In the genomic region with DNA sequence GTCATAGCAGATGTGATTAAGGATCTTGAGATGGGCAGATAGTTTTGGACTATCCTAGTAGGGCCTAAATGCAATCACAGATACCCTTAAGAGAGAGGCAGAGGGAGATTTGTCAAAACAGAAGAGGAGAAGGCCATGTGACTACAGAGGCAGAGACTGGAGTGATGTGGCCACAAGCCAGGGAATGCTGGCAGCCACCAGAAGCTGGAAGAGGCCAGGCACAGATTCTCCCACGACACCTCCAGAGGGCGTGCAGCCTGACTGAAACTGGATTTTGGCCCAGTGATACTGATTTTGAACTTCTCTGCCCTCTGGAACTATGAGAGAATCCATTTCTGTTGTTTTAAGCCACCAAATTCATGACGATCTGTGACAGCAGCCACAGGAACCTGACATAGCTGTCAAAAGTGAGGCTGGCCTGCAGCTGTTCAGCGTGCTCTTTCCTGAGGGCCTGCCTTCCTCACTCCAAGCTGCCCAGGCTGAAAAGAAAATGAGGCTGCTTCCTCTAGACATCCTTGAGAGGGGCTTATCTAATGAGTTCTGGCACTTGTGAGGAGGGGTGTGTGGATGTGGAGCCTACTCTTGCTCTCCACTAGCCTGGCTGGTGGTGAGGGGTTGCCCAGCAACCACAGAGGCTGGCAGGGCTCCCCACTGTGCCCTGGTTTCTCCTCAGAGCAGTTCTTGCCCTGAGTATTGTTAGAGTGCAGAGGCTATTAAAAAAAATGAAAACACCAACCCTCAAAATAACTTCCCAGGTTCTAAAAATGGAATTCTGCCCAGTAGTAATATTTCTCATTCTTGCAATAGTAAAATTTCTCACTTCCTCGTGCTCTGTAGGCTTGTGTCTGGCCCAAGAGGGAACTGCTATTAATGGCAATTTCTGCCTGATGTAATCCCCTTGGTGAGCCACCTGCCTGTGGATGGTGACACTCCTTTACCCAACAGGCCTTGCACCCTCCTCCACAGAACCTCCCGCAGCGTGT, we compare ENCODE assay signal across 9 cellular contexts. TPM values are rescaled to one million over a fixed set of nuclear protein-coding genes. Genes with fewer than 3 reads are reported as not detected.
DNase-seq lines count a peak whose midpoint lies in the region; ATAC-seq, FAIRE-seq and TF ChIP-seq lines count a peak whose summit lies in the region.
"Had no signal": no experiment of that assay in that cellular context is flagged by ENCODE, and none has a peak within 500 bp of the region (broad histone marks: within the 10 kb centered on the region; RNA-seq: fewer than 3 reads in every experiment).

No MANE protein-coding gene starts in this region.

- H3K4me3 Mint-ChIP-seq in activated CD8-positive, alpha-beta T cell treated with anti-CD3 and anti-CD28 coated beads for 36 hours, result no peak overlapping the region
- H3K4me3 Mint-ChIP-seq in stimulated activated naive B cell treated with anti-CD40 and anti-IgM and Interleukin-4, amounts not matched to agents 10 μg/mL and 1 μg/mL and 100 μg/mL, for 72 hours, result peak overlapping the region in 1 of 2 donors; percentile 55
- no peak overlapping the region for H3K4me3 Mint-ChIP-seq in CD8-positive, alpha-beta memory T cell

- H3K36me3 Mint-ChIP-seq in activated CD8-positive, alpha-beta T cell treated with anti-CD3 and anti-CD28 coated beads for 36 hours (ENCODE audit: low read depth), result no peaks in the 10 kb centered on the region
- H3K36me3 Mint-ChIP-seq in stimulated activated naive B cell treated with anti-CD40 and anti-IgM and Interleukin-4, amounts not matched to agents 10 μg/mL and 1 μg/mL and 100 μg/mL, for 72 hours, result peaks cover 2 to 5% of the 10 kb centered on the region in 2 donors
- H3K36me3 Mint-ChIP-seq in CD8-positive, alpha-beta memory T cell, result peaks cover 0 to 4% (median 0%) of the 10 kb centered on the region in 3 donors

- in situ Hi-C loops in brain microvascular endothelial cell (cut with HindIII; ENCODE audit: low pct_ligation_motif_present, low sequenced_read_pairs), result no loop called here

- TF ChIP-seq CTCF in activated CD8-positive, alpha-beta T cell treated with anti-CD3 and anti-CD28 coated beads for 36 hours (IDR thresholded peaks at IDR 0.05), result no peak
- no peak for TF ChIP-seq CTCF in brain microvascular endothelial cell (IDR thresholded peaks at IDR 0.05; ENCODE audit: low read depth, low read length, missing control alignments)

- no peaks in the 10 kb centered on the region for H3K36me3 ChIP-seq in brain microvascular endothelial cell (replicated peaks)
- no peaks in the 10 kb centered on the region for H3K36me3 ChIP-seq in CD8-positive, alpha-beta memory T cell (ENCODE audit: insufficient read depth, low read length)

- H3K27ac Mint-ChIP-seq in activated CD8-positive, alpha-beta T cell treated with anti-CD3 and anti-CD28 coated beads for 36 hours, result peak overlapping the region; percentile 13
- peak overlapping the region; percentile 94 for H3K27ac Mint-ChIP-seq in stimulated activated naive B cell treated with anti-CD40 and anti-IgM and Interleukin-4, amounts not matched to agents 10 μg/mL and 1 μg/mL and 100 μg/mL, for 72 hours
- peak overlapping the region in 1 of 8 donors; percentile 25 for H3K27ac Mint-ChIP-seq in CD8-positive, alpha-beta memory T cell

- POLR2A ChIA-PET in activated CD8-positive, alpha-beta T cell treated with anti-CD3 and anti-CD28 coated beads for 36 hours (lab: Charles Lee), result interaction anchor here (0.8 to 0.9 kb wide), 2 partner anchors 19 to 20 kb away, joined by 3 to 6 read pairs; no protein-coding TSS in a partner anchor
- POLR2A ChIA-PET in CD8-positive, alpha-beta memory T cell (lab: Charles Lee), result no interaction called here

- no peak overlapping the region for H3K4me3 ChIP-seq in brain microvascular endothelial cell (ENCODE audit: low read depth, low read length)
- H3K4me3 ChIP-seq in CD8-positive, alpha-beta memory T cell (ENCODE audit: low read length), result no peak overlapping the region

- H3K4me1 ChIP-seq in CD8-positive, alpha-beta memory T cell (ENCODE audit: insufficient read depth, low read length), result no peaks in the 10 kb centered on the region

- peak; percentile 35 for FAIRE-seq in GM12891 (lab: Jason Lieb, UNC)

- peaks cover 3% of the 10 kb centered on the region for H3K4me1 Mint-ChIP-seq in activated CD8-positive, alpha-beta T cell treated with anti-CD3 and anti-CD28 coated beads for 36 hours (ENCODE audit: low read depth)
- H3K4me1 Mint-ChIP-seq in stimulated activated naive B cell treated with anti-CD40 and anti-IgM and Interleukin-4, amounts not matched to agents 10 μg/mL and 1 μg/mL and 100 μg/mL, for 72 hours, result peaks cover 59 to 94% of the 10 kb centered on the region in 2 donors
- H3K4me1 Mint-ChIP-seq in CD8-positive, alpha-beta memory T cell, result no peaks in the 10 kb centered on the region

- CTCF ChIA-PET in activated CD8-positive, alpha-beta T cell treated with anti-CD3 and anti-CD28 coated beads for 36 hours (lab: Charles Lee), result interaction anchor here (1.0 to 1.1 kb wide), 2 partner anchors 25 to 39 kb away, joined by 3 read pairs; no protein-coding TSS in a partner anchor
- CTCF ChIA-PET in CD8-positive, alpha-beta memory T cell (lab: Charles Lee), result interaction anchor here (1.2 kb wide), 1 partner anchor 14 kb away, joined by 3 read pairs; no protein-coding TSS in a partner anchor

- peaks cover 4% of the 10 kb centered on the region for H3K9me3 Mint-ChIP-seq in activated CD8-positive, alpha-beta T cell treated with anti-CD3 and anti-CD28 coated beads for 36 hours
- H3K9me3 Mint-ChIP-seq in stimulated activated naive B cell treated with anti-CD40 and anti-IgM and Interleukin-4, amounts not matched to agents 10 μg/mL and 1 μg/mL and 100 μg/mL, for 72 hours, result peaks cover 4 to 5% of the 10 kb centered on the region in 2 donors
- peaks cover 0 to 3% (median 0%) of the 10 kb centered on the region in 5 donors for H3K9me3 Mint-ChIP-seq in CD8-positive, alpha-beta memory T cell

- H3K27me3 Mint-ChIP-seq in activated CD8-positive, alpha-beta T cell treated with anti-CD3 and anti-CD28 coated beads for 36 hours, result no peaks in the 10 kb centered on the region
- no peaks in the 10 kb centered on the region for H3K27me3 Mint-ChIP-seq in stimulated activated naive B cell treated with anti-CD40 and anti-IgM and Interleukin-4, amounts not matched to agents 10 μg/mL and 1 μg/mL and 100 μg/mL, for 72 hours
- H3K27me3 Mint-ChIP-seq in CD8-positive, alpha-beta memory T cell, result peaks cover 0 to 3% of the 10 kb centered on the region in 2 donors

- peak; percentile 54 for DNase-seq in GM12891 (ENCODE audit: insufficient read length, low spot score)
- no peak for DNase-seq in activated CD8-positive, alpha-beta T cell treated with anti-CD3 and anti-CD28 coated beads for 36 hours
- peak; percentile 67 for DNase-seq in stimulated activated naive B cell treated with anti-CD40 and anti-IgM and Interleukin-4, amounts not matched to agents 10 μg/mL and 1 μg/mL and 100 μg/mL, for 72 hours
- DNase-seq in brain microvascular endothelial cell, result no peak
- no peak for DNase-seq in CD8-positive, alpha-beta memory T cell
- DNase-seq in NCI-H2029 (lab: John Stamatoyannopoulos, UW), result no peak

- ATAC-seq in GM21515 (IDR thresholded peaks at IDR 0.05; ENCODE audit: unreplicated experiment), result peak; percentile 89
- ATAC-seq in HG03571 (IDR thresholded peaks at IDR 0.05; ENCODE audit: unreplicated experiment), result peak; percentile 75
- no peak for ATAC-seq in activated CD8-positive, alpha-beta T cell treated with anti-CD3 and anti-CD28 coated beads for 36 hours
- ATAC-seq in stimulated activated naive B cell treated with anti-CD40 and anti-IgM and Interleukin-4, amounts not matched to agents 10 μg/mL and 1 μg/mL and 100 μg/mL, for 72 hours (replicated peaks), result peak; percentile 92 to 93

- H3K27me3 ChIP-seq in brain microvascular endothelial cell (replicated peaks), result no peaks in the 10 kb centered on the region
- no peaks in the 10 kb centered on the region for H3K27me3 ChIP-seq in CD8-positive, alpha-beta memory T cell (ENCODE audit: insufficient read depth, low read length, poor library complexity, severe bottlenecking)

- no peaks in the 10 kb centered on the region for H3K9me3 ChIP-seq in CD8-positive, alpha-beta memory T cell (ENCODE audit: low read length)

- intact Hi-C loops in activated CD8-positive, alpha-beta T cell treated with anti-CD3 and anti-CD28 coated beads for 36 hours (cut with micrococcal nuclease), result no loop called here

- TF ChIP-seq POLR2A in GM12891 (IDR thresholded peaks at IDR 0.05; ENCODE audit: low read depth, low read length), result no peak

- no peak overlapping the region for H3K27ac ChIP-seq in brain microvascular endothelial cell
- H3K27ac ChIP-seq in CD8-positive, alpha-beta memory T cell (ENCODE audit: low read depth, low read length), result no peak overlapping the region

TF ChIP-seq in GM12891, 5 proteins besides CTCF, POLR2A, EP300 and RAD21:
- TF ChIP-seq TAF1 (IDR thresholded peaks at IDR 0.05; ENCODE audit: low read depth, low read length) (no peak), SPI1 (IDR thresholded peaks at IDR 0.05; ENCODE audit: low read depth, low read length) (peak; percentile 92), POU2F2 (IDR thresholded peaks at IDR 0.05; ENCODE audit: low read depth, low read length) (peak; percentile 52; the same call in 1 of the 2 replicates)
TF ChIP-seq in GM12891: peak in this region for 2.

RNA-seq across cellular contexts. Expression of a gene that starts 52.4 kb away (rescaled TPM):
- polyA plus RNA-seq in GM12891 (2012; ENCODE audit: low read depth, missing spikeins), result not detected
- total RNA-seq in activated CD8-positive, alpha-beta T cell treated with anti-CD3 and anti-CD28 coated beads for 36 hours, result not detected
- not detected for total RNA-seq in CD8-positive, alpha-beta memory T cell
- polyA plus RNA-seq in CD8-positive, alpha-beta memory T cell, result not detected
- total RNA-seq: HT1080 had no signal

Comparison
In these comparisons a context has a peak if more than half of its experiments do, and no peak if none do; other contexts are left out.
1. DNase-seq: peak in GM12891 (single experiment) and stimulated activated naive B cell treated with anti-CD40 and anti-IgM and Interleukin-4, amounts not matched to agents 10 μg/mL and 1 μg/mL and 100 μg/mL, for 72 hours (single experiment); none in activated CD8-positive, alpha-beta T cell treated with anti-CD3 and anti-CD28 coated beads for 36 hours (single experiment), brain microvascular endothelial cell (single experiment), CD8-positive, alpha-beta memory T cell (0 of 5) and NCI-H2029 (single experiment).